Comparison of ENCODE assay signal across 8 cellular contexts in the genomic region with DNA sequence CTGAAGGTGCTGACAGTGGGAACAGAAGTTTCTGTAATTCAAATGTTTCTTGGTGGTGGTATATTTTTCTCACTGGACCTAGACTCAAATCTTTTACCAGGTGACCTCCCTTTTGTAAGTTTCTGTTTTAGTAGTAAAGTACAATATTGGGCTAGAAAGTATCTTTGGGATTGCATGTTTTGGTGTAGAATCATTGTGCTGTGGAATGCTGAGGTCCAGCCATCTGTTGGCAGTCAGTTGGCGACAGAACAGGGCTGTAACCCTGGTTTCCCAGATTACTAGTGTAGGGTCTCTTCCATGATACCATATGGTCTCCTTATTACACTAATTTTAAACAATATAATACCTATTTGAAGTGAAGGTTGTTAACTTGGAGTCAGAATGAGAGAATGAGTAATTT. TPM values are rescaled to one million over a fixed set of nuclear protein-coding genes. Genes with fewer than 3 reads are reported as not detected.
"Had no signal": no experiment of that assay in that cellular context is flagged by ENCODE, and none has a peak within 500 bp of the region (broad histone marks: within the 10 kb centered on the region; RNA-seq: fewer than 3 reads in every experiment).

No MANE protein-coding gene starts in this region.

RNA-seq across cellular contexts. Expression of gene FABP2, which starts 34.9 kb away (rescaled TPM):
- total RNA-seq: activated CD8-positive, alpha-beta T cell treated with anti-CD3 and anti-CD28 coated beads, Interleukin-2, amount 10 ng/mL, durations not matched to agents 7 days and 5 days; aorta; MCF 10A; NCI-H460; OCI-LY7; RPMI7951; T-helper 17 cell; WTC11 had no signal
